ENCODE assay signal across 8 cellular contexts in the genomic region with DNA sequence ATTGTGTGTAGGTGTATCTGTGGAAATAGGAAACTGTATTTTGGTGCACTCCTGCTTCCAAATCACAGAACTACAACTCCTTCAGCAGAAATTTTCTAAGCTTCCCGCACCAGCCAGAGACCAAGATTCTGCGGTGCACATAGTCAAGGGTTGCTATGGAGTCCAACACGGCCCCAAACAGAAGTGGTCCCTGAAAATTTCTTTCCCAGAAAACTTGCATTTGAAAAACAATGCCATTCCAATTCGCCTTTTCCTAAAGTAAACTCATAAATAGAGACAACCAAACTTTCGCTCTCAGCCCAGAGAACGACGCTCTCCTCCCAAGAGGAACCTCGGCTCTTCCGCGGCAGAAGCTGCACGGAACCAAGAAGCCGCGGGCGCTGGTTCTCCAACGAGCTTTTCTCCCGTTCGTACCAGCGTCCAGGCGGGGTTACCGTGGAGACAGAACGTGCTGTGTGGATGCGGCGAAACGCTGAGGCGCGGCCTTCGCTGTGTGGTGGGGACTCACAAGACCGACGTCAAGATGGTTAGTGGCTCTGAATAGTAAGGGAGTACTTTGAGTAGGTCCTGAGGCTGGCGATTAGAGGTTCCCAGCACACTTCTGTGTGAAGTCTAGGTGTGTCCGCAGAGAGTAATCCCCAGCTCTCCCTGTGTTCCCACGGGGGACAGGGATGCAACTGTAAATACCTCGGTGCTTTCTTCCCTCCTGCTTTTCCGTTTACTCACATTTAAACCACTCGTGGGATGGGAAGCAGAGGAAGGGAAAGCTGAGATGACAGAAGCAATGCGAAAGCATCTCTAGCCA. TPM values are rescaled to one million over a fixed set of nuclear protein-coding genes. Genes with fewer than 3 reads are reported as not detected.
DNase-seq lines count a peak whose midpoint lies in the region; FAIRE-seq and TF ChIP-seq lines count a peak whose summit lies in the region.

No MANE protein-coding gene starts in this region.

- H3K36me3 ChIP-seq in MG63 (no peaks in the 10 kb centered on the region), neuron (ENCODE audit: insufficient read depth, low read length) (no peaks in the 10 kb centered on the region), stomach smooth muscle (ENCODE audit: control insufficient read depth in 2 of 2, insufficient read depth in 2 of 2, low read length in 2 of 2) (no peaks in the 10 kb centered on the region)

- H3K4me3 Mint-ChIP-seq in H9 = peak overlapping the region; percentile 70 to 86

- H2BK12ac ChIP-seq in H9 (ENCODE audit: insufficient read length, low read depth, low read length) = no peak overlapping the region

- no CpG with 5 or more reads among the region's 36 CpGs for WGBS in H9 (ENCODE audit: extremely low coverage, insufficient read length, low lambda C conversion rate)

- no peak overlapping the region for H2BK5ac ChIP-seq in H9 (ENCODE audit: insufficient read length, low read length)

- H3K9me3 Mint-ChIP-seq in H9 = no peaks in the 10 kb centered on the region

- H3K27ac Mint-ChIP-seq in H9 = peak overlapping the region in 2 of 3 experiments; percentile 20 to 25; a peak in 2 of 7 replicates

- no peak overlapping the region for H2BK120ac ChIP-seq in H9 (ENCODE audit: low read depth, low read length, poor library complexity, severe bottlenecking)

- H3K4me3 ChIP-seq in MG63 (peak overlapping the region; percentile 66), neuron (ENCODE audit: low read length) (peak overlapping the region; percentile 63), stomach smooth muscle (ENCODE audit: low read length in 2 of 2) (peak overlapping the region; percentile 88)

- no peak overlapping the region for H3K56ac ChIP-seq in H9 (ENCODE audit: insufficient read length, low read depth, low read length)

- no peak overlapping the region for H3T11ph ChIP-seq in H9 (ENCODE audit: low read length)

- H3K4ac ChIP-seq in H9 (ENCODE audit: low read depth, low read length) = no peak overlapping the region

- FAIRE-seq in frontal cortex (lab: Jason Lieb, UNC) = no peak

- no peak overlapping the region for H3K18ac ChIP-seq in H9 (ENCODE audit: insufficient read length, low read depth, low read length)

- peaks cover 8% of the 10 kb centered on the region for H3K23me2 ChIP-seq in H9 (ENCODE audit: insufficient read length, low read depth, low read length, poor library complexity, severe bottlenecking)

- no peak overlapping the region for H2BK20ac ChIP-seq in H9 (ENCODE audit: low read depth, low read length, poor library complexity, severe bottlenecking)

- H4K5ac ChIP-seq in H9 (ENCODE audit: insufficient read length, low read depth, low read length) = no peak overlapping the region

- no peak overlapping the region for H2AK5ac ChIP-seq in H9 (ENCODE audit: insufficient read length, low read length)

- no peaks in the 10 kb centered on the region for H3K79me2 ChIP-seq in H9 (ENCODE audit: insufficient read depth, low read length)

- H4K91ac ChIP-seq in H9 (ENCODE audit: insufficient read length, low read depth, low read length) = no peak overlapping the region

- peak overlapping the region; percentile 94 for H2AFZ ChIP-seq in H9 (ENCODE audit: low read length)
- peak overlapping the region; percentile 94 for H2AFZ ChIP-seq in neuron (ENCODE audit: low read depth, low read length)

- H3K27me3 Mint-ChIP-seq in H9 (ENCODE audit: low read depth) = peaks cover 18% of the 10 kb centered on the region

- no peaks in the 10 kb centered on the region for H3K79me1 ChIP-seq in H9 (ENCODE audit: insufficient read depth, low read depth, low read length, poor library complexity, severe bottlenecking)

- TF ChIP-seq CTCF in H9 (conservative IDR thresholded peaks at IDR 0.05) = no peak

- 0 out of 2 replicates have a peak overlapping the region, but pooled peaks have one; percentile 6 for H3K14ac ChIP-seq in H9 (ENCODE audit: insufficient read depth, low read length)

- H3K9me3 ChIP-seq in H9 (ENCODE audit: control insufficient read depth, low read depth, low read length) = no peaks in the 10 kb centered on the region
- no peaks in the 10 kb centered on the region for H3K9me3 ChIP-seq in MG63
- no peaks in the 10 kb centered on the region for H3K9me3 ChIP-seq in neuron (ENCODE audit: low read length)
- no peaks in the 10 kb centered on the region for H3K9me3 ChIP-seq in stomach smooth muscle (ENCODE audit: control insufficient read depth in 2 of 2, low read length in 2 of 2)

- no peak overlapping the region for H3K23ac ChIP-seq in H9 (ENCODE audit: insufficient read length, low read depth, low read length)

- DNase-seq in GDM1 (lab: John Stamatoyannopoulos, UW) (peak; percentile 78), H9 (peak; percentile 82), MG63 (peak; percentile 79), SIG-M5 treated with dmso at 0.1 percent for 504 hours (lab: John Stamatoyannopoulos, UW; ENCODE audit: unreplicated experiment) (peak; percentile 89), frontal cortex (ENCODE audit: low spot score in 2 of 2) (peak; percentile 43 to 63)
- DNase-seq in activated naive CD4-positive, alpha-beta T cell (lab: John Stamatoyannopoulos, UW) = peak; percentile 66 to 82 (median 72)

- no peak overlapping the region for H3K27ac ChIP-seq in H9 (ENCODE audit: insufficient read length, low read depth, low read length)
- H3K27ac ChIP-seq in stomach smooth muscle (ENCODE audit: low read length) = peak overlapping the region; percentile 53

- no peak overlapping the region for H4K8ac ChIP-seq in H9 (replicated peaks; ENCODE audit: insufficient read length, low read depth, low read length)

- H4K20me1 ChIP-seq in H9 (ENCODE audit: control insufficient read depth, insufficient read depth, insufficient read length) = no peaks in the 10 kb centered on the region

- H3K4me1 ChIP-seq in H9 (ENCODE audit: insufficient read depth, low read length) = no peaks in the 10 kb centered on the region; the same call in 1 of the 2 replicates
- peaks cover 15% of the 10 kb centered on the region for H3K4me1 ChIP-seq in neuron (ENCODE audit: insufficient read depth, low read length)
- no peaks in the 10 kb centered on the region for H3K4me1 ChIP-seq in stomach smooth muscle (ENCODE audit: control insufficient read depth, insufficient read depth, low read length)

- H3K9ac ChIP-seq in H9 (ENCODE audit: extremely low read depth, insufficient read length, low read length) = peak overlapping the region; percentile 2
- peak overlapping the region; percentile 76 to 84 for H3K9ac ChIP-seq in stomach smooth muscle (ENCODE audit: low read length in 2 of 2)

- H3K27me3 ChIP-seq in H9 (ENCODE audit: insufficient read depth, low read length) (no peaks in the 10 kb centered on the region), MG63 (no peaks in the 10 kb centered on the region), neuron (ENCODE audit: insufficient read depth, low read length) (no peaks in the 10 kb centered on the region), stomach smooth muscle (ENCODE audit: control insufficient read depth in 1 of 2, insufficient read depth in 2 of 2, low read length in 2 of 2) (no peaks in the 10 kb centered on the region)

- no peaks in the 10 kb centered on the region for H3K36me3 Mint-ChIP-seq in H9 (ENCODE audit: insufficient read depth in 1 of 3, low read depth in 3 of 3)

- H2BK15ac ChIP-seq in H9 (ENCODE audit: low read depth, low read length) = no peak overlapping the region

- peaks cover 10 to 14% of the 10 kb centered on the region in 2 experiments for H3K4me1 Mint-ChIP-seq in H9

- peak overlapping the region; percentile 89 for H3K4me2 ChIP-seq in H9 (ENCODE audit: insufficient read depth, insufficient read length, low read length)

RNA-seq across cellular contexts. Expression of gene ZC3HAV1, which starts 24.0 kb away (rescaled TPM):
- total RNA-seq in H9 (2021) = 32.2 and 32.8 TPM in 2 replicates
- 23.0 and 23.4 TPM in 2 replicates for total RNA-seq in MG63 (2014; rRNA removed; shearing (Covaris generic); ENCODE audit: low replicate concordance)
- total RNA-seq in frontal cortex = 4.1 TPM
